In genomic region chr1:51871351-51871975, GRCh38 we compare ENCODE assay signal across 22 cellular contexts. TPM values are rescaled to one million over a fixed set of nuclear protein-coding genes. Genes with fewer than 3 reads are reported as not detected.
DNase-seq lines count a peak whose midpoint lies in the region; ATAC-seq and TF ChIP-seq lines count a peak whose summit lies in the region.
"Had no signal": no experiment of that assay in that cellular context is flagged by ENCODE, and none has a peak within 500 bp of the region (broad histone marks: within the 10 kb centered on the region; RNA-seq: fewer than 3 reads in every experiment).

No MANE protein-coding gene starts in this region.

- H3K4me1 Mint-ChIP-seq in T-helper 2 cell treated with Interferon-gamma antibody and Interleukin-4, amounts not matched to agents 5 μg/mL and 100 μg/mL, for 36 hours (ENCODE audit: low read depth): peaks cover 46% of the 10 kb centered on the region
- H3K4me1 Mint-ChIP-seq in CD4-positive, alpha-beta memory T cell: peaks cover 43 to 67% (median 56%) of the 10 kb centered on the region in 4 donors
- peaks cover 61% of the 10 kb centered on the region for H3K4me1 Mint-ChIP-seq in central memory CD8-positive, alpha-beta T cell

- no peaks in the 10 kb centered on the region for H3K27me3 Mint-ChIP-seq in T-helper 2 cell treated with Interferon-gamma antibody and Interleukin-4, amounts not matched to agents 5 μg/mL and 100 μg/mL, for 36 hours (ENCODE audit: low read depth)
- H3K27me3 Mint-ChIP-seq in CD4-positive, alpha-beta memory T cell: no peaks in the 10 kb centered on the region
- no peaks in the 10 kb centered on the region for H3K27me3 Mint-ChIP-seq in central memory CD8-positive, alpha-beta T cell
- H3K27me3 Mint-ChIP-seq: stimulated activated memory B cell treated with anti-CD40 and anti-IgM and Interleukin-4, amounts not matched to agents 10 μg/mL and 1 μg/mL and 100 μg/mL, for 72 hours had no signal

- H3K27ac Mint-ChIP-seq in T-helper 2 cell treated with Interferon-gamma antibody and Interleukin-4, amounts not matched to agents 5 μg/mL and 100 μg/mL, for 36 hours: peak overlapping the region; percentile 70
- H3K27ac Mint-ChIP-seq in CD4-positive, alpha-beta memory T cell: peak overlapping the region in 5 of 7 donors; percentile 18 to 90 (median 36)
- H3K27ac Mint-ChIP-seq in central memory CD8-positive, alpha-beta T cell (ENCODE audit: low read depth): peak overlapping the region; percentile 43
- H3K27ac Mint-ChIP-seq: stimulated activated memory B cell treated with anti-CD40 and anti-IgM and Interleukin-4, amounts not matched to agents 10 μg/mL and 1 μg/mL and 100 μg/mL, for 72 hours had no signal

- H3K36me3 Mint-ChIP-seq in T-helper 2 cell treated with Interferon-gamma antibody and Interleukin-4, amounts not matched to agents 5 μg/mL and 100 μg/mL, for 36 hours (ENCODE audit: low read depth): peaks cover 23% of the 10 kb centered on the region
- H3K36me3 Mint-ChIP-seq in CD4-positive, alpha-beta memory T cell: peaks cover 0 to 10% of the 10 kb centered on the region in 2 donors
- peaks cover 13% of the 10 kb centered on the region for H3K36me3 Mint-ChIP-seq in central memory CD8-positive, alpha-beta T cell (ENCODE audit: insufficient read depth)

- H3K4me3 ChIP-seq in CD4-positive, alpha-beta memory T cell (ENCODE audit: low read length in 2 of 2): no peak overlapping the region
- H3K4me3 ChIP-seq: BLaER1, body of pancreas, upper lobe of left lung had no signal

- intact Hi-C loops in CD4-positive, alpha-beta memory T cell (cut with micrococcal nuclease): no loop called here

- H3K9me3 Mint-ChIP-seq in T-helper 2 cell treated with Interferon-gamma antibody and Interleukin-4, amounts not matched to agents 5 μg/mL and 100 μg/mL, for 36 hours: no peaks in the 10 kb centered on the region
- H3K9me3 Mint-ChIP-seq in CD4-positive, alpha-beta memory T cell: no peaks in the 10 kb centered on the region
- H3K9me3 Mint-ChIP-seq in central memory CD8-positive, alpha-beta T cell: no peaks in the 10 kb centered on the region
- H3K9me3 Mint-ChIP-seq: stimulated activated memory B cell treated with anti-CD40 and anti-IgM and Interleukin-4, amounts not matched to agents 10 μg/mL and 1 μg/mL and 100 μg/mL, for 72 hours had no signal

- POLR2A ChIA-PET in CD4-positive, alpha-beta memory T cell (lab: Charles Lee; ENCODE audit: partially characterized antibody): interaction anchor here (1.0 kb wide), 1 partner anchor 8 kb away, joined by 5 read pairs; no protein-coding TSS in a partner anchor
- POLR2A ChIA-PET in HEK293T (lab: Yijun Ruan, JAX): no interaction called here

- peaks cover 70% of the 10 kb centered on the region for H3K4me1 ChIP-seq in CD4-positive, alpha-beta memory T cell (ENCODE audit: insufficient read depth, low read length)

- no peak for DNase-seq in T-helper 2 cell treated with Interferon-gamma antibody and Interleukin-4, amounts not matched to agents 5 μg/mL and 100 μg/mL, for 36 hours (ENCODE audit: low spot score)
- DNase-seq in T-helper 2 cell: no peak
- no peak for DNase-seq in CD4-positive, alpha-beta memory T cell
- DNase-seq in HEK293T (ENCODE audit: extremely low spot score): no peak
- no peak for DNase-seq in central memory CD8-positive, alpha-beta T cell (ENCODE audit: low spot score in 2 of 2)
- no peak for DNase-seq in NCI-H1105 (lab: John Stamatoyannopoulos, UW)
- no peak for DNase-seq in superior temporal gyrus (ENCODE audit: extremely low spot score)
- DNase-seq: 8988T; activated CD4-positive, alpha-beta T cell treated with anti-CD3 and anti-CD28 coated beads for 48 hours; activated effector memory CD4-positive, alpha-beta T cell treated with Interleukin-2 at 50 U/mL for 16 hours; body of pancreas; DMS79; left ventricle myocardium superior; NCI-H1694 treated with DMSO at 0.1 percent for 48 hours; SIG-M5; stimulated activated CD4-positive, alpha-beta T cell treated with anti-CD3 and anti-CD28 coated beads, Interleukin-12 subunit alpha, Interleukin-12 subunit beta, amount 100 ng/mL, for 4 hours; T-helper 9 cell; upper lobe of left lung had no signal

- H3K9me3 ChIP-seq in CD4-positive, alpha-beta memory T cell (ENCODE audit: control insufficient read depth in 1 of 2, low read length in 2 of 2): no peaks in the 10 kb centered on the region
- H3K9me3 ChIP-seq: BLaER1, body of pancreas, upper lobe of left lung had no signal

- H3K27me3 ChIP-seq in CD4-positive, alpha-beta memory T cell (ENCODE audit: insufficient read depth, low read length): no peaks in the 10 kb centered on the region
- H3K27me3 ChIP-seq: BLaER1, body of pancreas, upper lobe of left lung had no signal

- no peak overlapping the region for H3K27ac ChIP-seq in CD4-positive, alpha-beta memory T cell (ENCODE audit: low read depth, low read length)
- H3K27ac ChIP-seq: BLaER1, body of pancreas, epithelial cell of prostate, upper lobe of left lung had no signal

- CTCF ChIA-PET in CD4-positive, alpha-beta memory T cell (lab: Charles Lee; ENCODE audit: partially characterized antibody): interaction anchor here (0.6 to 0.7 kb wide), 2 partner anchors 59 to 768 kb away, joined by 3 to 4 read pairs; no protein-coding TSS in a partner anchor
- CTCF ChIA-PET in HEK293T (lab: Yijun Ruan, JAX): no interaction called here

- no peak overlapping the region for H3K4me3 Mint-ChIP-seq in T-helper 2 cell treated with Interferon-gamma antibody and Interleukin-4, amounts not matched to agents 5 μg/mL and 100 μg/mL, for 36 hours
- peak overlapping the region in 3 of 8 donors; percentile 21 to 52 (median 50) for H3K4me3 Mint-ChIP-seq in CD4-positive, alpha-beta memory T cell
- H3K4me3 Mint-ChIP-seq in central memory CD8-positive, alpha-beta T cell: peak overlapping the region; percentile 31
- H3K4me3 Mint-ChIP-seq: stimulated activated memory B cell treated with anti-CD40 and anti-IgM and Interleukin-4, amounts not matched to agents 10 μg/mL and 1 μg/mL and 100 μg/mL, for 72 hours had no signal

- ATAC-seq in central memory CD8-positive, alpha-beta T cell (replicated peaks; ENCODE audit: extremely low read depth, poor library complexity, severe bottlenecking): no peak
- ATAC-seq in HG03442 (IDR thresholded peaks at IDR 0.05; ENCODE audit: unreplicated experiment): no peak
- ATAC-seq: body of pancreas; left ventricle myocardium superior; stimulated activated memory B cell treated with anti-CD40 and anti-IgM and Interleukin-4, amounts not matched to agents 10 μg/mL and 1 μg/mL and 100 μg/mL, for 72 hours had no signal

- no peaks in the 10 kb centered on the region for H3K36me3 ChIP-seq in CD4-positive, alpha-beta memory T cell (ENCODE audit: insufficient read depth, low read length)

TF ChIP-seq in HEK293T, 16 proteins besides CTCF, POLR2A, EP300 and RAD21:
- TF ChIP-seq ZNF384 (IDR thresholded peaks at IDR 0.05) (peak; percentile 29; the same call in 1 of the 2 replicates), BHLHE40 (IDR thresholded peaks at IDR 0.05; ENCODE audit: borderline replicate concordance) (no peak)

RNA-seq across cellular contexts. Expression of gene NRDC, which starts 7.1 kb away (rescaled TPM):
- 100 to 1,000 TPM; 133 to 137 TPM for total RNA-seq in CD4-positive, alpha-beta memory T cell
- polyA plus RNA-seq in CD4-positive, alpha-beta memory T cell: 100 to 1,000 TPM in 1 of 2 donors, 10 to 100 TPM in 1; 77.7 to 101 TPM
